1 cellular context compared by ENCODE assay signal in genomic region chr1:39639333-39640130, GRCh38.
TF ChIP-seq lines count a peak whose summit lies in the region.

Gene HEYL (minus strand): TSS chr1:39639643. CDS start chr1:39639625, 18 bp downstream.

TF ChIP-seq in HEK293, 187 proteins besides CTCF, POLR2A, EP300 and RAD21 (continued from another document and continues in another):
- no peak for TF ChIP-seq ZNF645 (tag by site-specific recombination; IDR thresholded peaks at IDR 0.05)
- TF ChIP-seq ZNF221 (tag by site-specific recombination; IDR thresholded peaks at IDR 0.05; ENCODE audit: borderline replicate concordance): no peak
- no peak for TF ChIP-seq ZNF747 (tag by site-specific recombination; IDR thresholded peaks at IDR 0.05)
- TF ChIP-seq ZNF585B (tag by site-specific recombination; IDR thresholded peaks at IDR 0.05): no peak
- TF ChIP-seq ZNF473 (tag by site-specific recombination; IDR thresholded peaks at IDR 0.05): no peak
- no peak for TF ChIP-seq ZNF324 (tag by site-specific recombination; IDR thresholded peaks at IDR 0.05)
- peak; percentile 85 for TF ChIP-seq ZFHX2 (tag by site-specific recombination; conservative IDR thresholded peaks at IDR 0.05)
- peak; percentile 87 for TF ChIP-seq IKZF3 (tag by site-specific recombination; IDR thresholded peaks at IDR 0.05)
- no peak for TF ChIP-seq ZNF560 (tag by site-specific recombination; IDR thresholded peaks at IDR 0.05; ENCODE audit: borderline replicate concordance)
- 0 out of 2 replicates have a peak, but pooled peaks have one; percentile 53 for TF ChIP-seq ZNF121 (tag by site-specific recombination; IDR thresholded peaks at IDR 0.05)
- no peak for TF ChIP-seq ZNF571 (tag by site-specific recombination; IDR thresholded peaks at IDR 0.05)
- no peak for TF ChIP-seq ZNF26 (tag by site-specific recombination; IDR thresholded peaks at IDR 0.05)
- TF ChIP-seq ZNF768 (tag by site-specific recombination; IDR thresholded peaks at IDR 0.05): no peak
- TF ChIP-seq ZNF10 (tag by site-specific recombination; IDR thresholded peaks at IDR 0.05): no peak
- TF ChIP-seq HOXA7 (CRISPR knock-in tag; IDR thresholded peaks at IDR 0.05; ENCODE audit: borderline replicate concordance): no peak
- TF ChIP-seq INSM2 (tag by site-specific recombination; IDR thresholded peaks at IDR 0.05): no peak
- no peak for TF ChIP-seq ZNF16 (tag by site-specific recombination; IDR thresholded peaks at IDR 0.05; ENCODE audit: low read depth)
- peak; percentile 89 for TF ChIP-seq GLIS1 (tag by site-specific recombination; IDR thresholded peaks at IDR 0.05)
- TF ChIP-seq PRDM10 (tag by site-specific recombination; IDR thresholded peaks at IDR 0.05): peak; percentile 31; the same call in 1 of the 2 replicates
- no peak for TF ChIP-seq ZNF362 (tag by site-specific recombination; IDR thresholded peaks at IDR 0.05)
- TF ChIP-seq PRDM6 (tag by site-specific recombination; IDR thresholded peaks at IDR 0.05): no peak
- no peak for TF ChIP-seq ZNF501 (tag by site-specific recombination; IDR thresholded peaks at IDR 0.05)
- TF ChIP-seq ZNF530 (tag by site-specific recombination; IDR thresholded peaks at IDR 0.05; ENCODE audit: low read depth): no peak
- TF ChIP-seq ZNF792 (tag by site-specific recombination; IDR thresholded peaks at IDR 0.05): no peak
- TF ChIP-seq SALL2 (tag by site-specific recombination; IDR thresholded peaks at IDR 0.05; ENCODE audit: borderline replicate concordance): no peak
- TF ChIP-seq ZNF658 (tag by site-specific recombination; IDR thresholded peaks at IDR 0.05): no peak
- no peak for TF ChIP-seq ZNF518A (tag by site-specific recombination; conservative IDR thresholded peaks at IDR 0.05; ENCODE audit: low read depth)
- TF ChIP-seq ZNF513 (tag by site-specific recombination; IDR thresholded peaks at IDR 0.05): no peak
- TF ChIP-seq ZFP37 (tag by site-specific recombination; IDR thresholded peaks at IDR 0.05): no peak
- peak; percentile 92 for TF ChIP-seq ZNF561 (tag by site-specific recombination; IDR thresholded peaks at IDR 0.05; ENCODE audit: borderline replicate concordance)
- peak; percentile 91 for TF ChIP-seq ZIC2 (tag by site-specific recombination; IDR thresholded peaks at IDR 0.05)
- TF ChIP-seq TRIM28 (IDR thresholded peaks at IDR 0.05; ENCODE audit: borderline replicate concordance, low read length): no peak
- no peak for TF ChIP-seq ZNF19 (tag by site-specific recombination; IDR thresholded peaks at IDR 0.05; ENCODE audit: low read depth)
- no peak for TF ChIP-seq BCL6B (tag by site-specific recombination; IDR thresholded peaks at IDR 0.05)
- no peak for TF ChIP-seq ZNF114 (tag by site-specific recombination; IDR thresholded peaks at IDR 0.05)
- no peak for TF ChIP-seq ZSCAN30 (tag by site-specific recombination; IDR thresholded peaks at IDR 0.05)
- no peak for TF ChIP-seq MEIS1 (CRISPR knock-in tag; IDR thresholded peaks at IDR 0.05; ENCODE audit: borderline replicate concordance)
- TF ChIP-seq ZNF776 (tag by site-specific recombination; IDR thresholded peaks at IDR 0.05; ENCODE audit: borderline replicate concordance): no peak
- no peak for TF ChIP-seq ZNF433 (tag by site-specific recombination; IDR thresholded peaks at IDR 0.05; ENCODE audit: low read depth)
